8 cellular contexts compared by ENCODE assay signal in genomic region chr2:37735520-37735901, GRCh38.
DNase-seq lines count a peak whose midpoint lies in the region; ATAC-seq and TF ChIP-seq lines count a peak whose summit lies in the region.
"Not testable (repeated sequence)": the region's sequence is repeated elsewhere in the genome, so short reads cannot be mapped to it uniquely, and the experiment has no call there.

No MANE protein-coding gene starts in this region.

- H3F3A ChIP-seq in DOHH2 (ENCODE audit: control insufficient read depth, insufficient read depth) = not testable (repeated sequence)

- not testable (repeated sequence) for H3K9me3 ChIP-seq in DOHH2 (ENCODE audit: control insufficient read depth, insufficient read depth, low read length); aorta (ENCODE audit: control insufficient read depth, low read length)

- H3K79me2 ChIP-seq in DOHH2 (ENCODE audit: control insufficient read depth, low read length) = not testable (repeated sequence)

- H3K9me2 ChIP-seq in DOHH2 (replicated peaks; ENCODE audit: control insufficient read depth, low read length) = not testable (repeated sequence)

- intact Hi-C loops in aorta (cut with DNase I) = loop anchor here in 1 of 2 donors (10.0 kb wide), 1 partner anchor 61 kb away; the partner anchor contains the start of gene CDC42EP3

- ATAC-seq in SK-N-SH treated with all-trans-retinoic acid at 6 μM for 48 hours = peak; percentile 34
- not testable (repeated sequence) for ATAC-seq in aorta (ENCODE audit: low FRiP score)

- not testable (repeated sequence) for H4K20me1 ChIP-seq in DOHH2 (ENCODE audit: control insufficient read depth, insufficient read depth, low read depth, low read length)

- H3K4me3 ChIP-seq in DOHH2 (ENCODE audit: low read length); aorta (ENCODE audit: low read length in 2 of 2): not testable (repeated sequence)

- H3K36me3 ChIP-seq in DOHH2 (ENCODE audit: control insufficient read depth, low read length); aorta (ENCODE audit: control insufficient read depth in 1 of 2, insufficient read depth in 2 of 2, low read length in 1 of 2): not testable (repeated sequence)

- peak; percentile 40 for DNase-seq in M059J (ENCODE audit: low read depth)
- DNase-seq in NCI-H69 (lab: John Stamatoyannopoulos, UW) = peak; percentile 61
- peak; percentile 16 for DNase-seq in dermis blood vessel endothelial cell
- DNase-seq in iris pigment epithelial cell (ENCODE audit: low read depth) = peak; percentile 38
- DNase-seq in renal cortical epithelial cell (ENCODE audit: low read depth) = peak; percentile 59
- DNase-seq in aorta = not testable (repeated sequence)

- not testable (repeated sequence) for H3K27ac ChIP-seq in DOHH2 (ENCODE audit: low read depth, low read length)
- peak overlapping the region; percentile 82 to 90 for H3K27ac ChIP-seq in aorta (ENCODE audit: low read depth in 1 of 2, low read length in 2 of 2)

- peak overlapping the region; percentile 40 for H3K4me2 ChIP-seq in DOHH2 (ENCODE audit: low read length)

- not testable (repeated sequence) for TF ChIP-seq CTCF in DOHH2 (IDR thresholded peaks at IDR 0.05; ENCODE audit: low read depth, low read length, poor library complexity, severe bottlenecking)

- H3K27me3 ChIP-seq in DOHH2 (ENCODE audit: control insufficient read depth, low read length); aorta (ENCODE audit: control insufficient read depth in 1 of 2, insufficient read depth in 2 of 2, low read length in 1 of 2): not testable (repeated sequence)

- peaks cover 16% of the 10 kb centered on the region for H3K4me1 ChIP-seq in DOHH2 (ENCODE audit: control insufficient read depth, low read length)
- H3K4me1 ChIP-seq in aorta (ENCODE audit: control insufficient read depth in 1 of 2, insufficient read depth in 2 of 2, low read length in 2 of 2) = not testable (repeated sequence)

TF ChIP-seq in SK-N-SH treated with all-trans-retinoic acid at 6 μM for 48 hours, 23 proteins besides CTCF, POLR2A, EP300 and RAD21:
- peak; percentile 85 for TF ChIP-seq ISL1 (CRISPR knock-in tag; IDR thresholded peaks at IDR 0.05)
